In genomic region chr14:78848234-78848820, GRCh38 we compare ENCODE assay signal across 8 cellular contexts.
A peak's percentile ranks its signal among the peaks of the same experiment; 100 is the strongest.
DNase-seq lines count a peak whose midpoint lies in the region; ATAC-seq and TF ChIP-seq lines count a peak whose summit lies in the region.

No MANE protein-coding gene starts in this region.

- DNase-seq in ELF-1 (ENCODE audit: low read depth, low spot score) (peak; percentile 64), GM23338 (ENCODE audit: low spot score) (peak; percentile 82), KG1 (lab: John Stamatoyannopoulos, UW) (peak; percentile 6), SK-N-SH (peak; percentile 16), epithelial cell of proximal tubule (ENCODE audit: low read depth) (no peak), neural crest cell (ENCODE audit: low read depth, low spot score) (peak; percentile 59)

- H3K27me3 ChIP-seq in GM23338 (ENCODE audit: insufficient read depth) = no peaks in the 10 kb centered on the region
- H3K27me3 ChIP-seq in SK-N-SH (ENCODE audit: insufficient read depth) = no peaks in the 10 kb centered on the region

- H3K4me3 Mint-ChIP-seq in GM23338 (no peak overlapping the region), neural crest cell (no peak overlapping the region)

- peaks cover 2% of the 10 kb centered on the region for H3K27me3 Mint-ChIP-seq in GM23338 (ENCODE audit: insufficient read depth, low read depth, poor library complexity)
- H3K27me3 Mint-ChIP-seq in neural crest cell (ENCODE audit: low read depth) = peaks cover 2% of the 10 kb centered on the region

- POLR2A ChIA-PET in SK-N-SH (lab: Yijun Ruan, JAX) = no interaction called here

- H3K27ac Mint-ChIP-seq in GM23338 (peak overlapping the region; percentile 39; the same call in 1 of the 2 replicates), neural crest cell (ENCODE audit: unreplicated experiment) (no peak overlapping the region)

- no peaks in the 10 kb centered on the region for H3F3A ChIP-seq in GM23338 (replicated peaks; ENCODE audit: low read depth)
- H3F3A ChIP-seq in SK-N-SH (replicated peaks; ENCODE audit: insufficient read depth) = no peaks in the 10 kb centered on the region

- peaks cover 39% of the 10 kb centered on the region for H3K4me1 Mint-ChIP-seq in GM23338
- H3K4me1 Mint-ChIP-seq in neural crest cell = peaks cover 5% of the 10 kb centered on the region

- no peak overlapping the region for H3K9ac ChIP-seq in SK-N-SH

- peak; percentile 92 for TF ChIP-seq CTCF in 22Rv1 (IDR thresholded peaks at IDR 0.05)
- peak; percentile 83 to 92 for TF ChIP-seq CTCF in GM23338 (conservative IDR thresholded peaks at IDR 0.05; ENCODE audit: low read depth in 2 of 2)
- peak; percentile 96 for TF ChIP-seq CTCF in SK-N-SH (IDR thresholded peaks at IDR 0.05)
- TF ChIP-seq CTCF in epithelial cell of proximal tubule (conservative IDR thresholded peaks at IDR 0.05; ENCODE audit: low read depth, low read length) = peak; percentile 94
- peak; percentile 96 for TF ChIP-seq CTCF in neural crest cell (conservative IDR thresholded peaks at IDR 0.05)

- H3K36me3 ChIP-seq in GM23338 (ENCODE audit: insufficient read depth) (0 out of 2 replicates have a peak, but pooled peaks cover 2% of the 10 kb centered on the region), SK-N-SH (replicated peaks in 1 of 2; ENCODE audit: control insufficient read depth in 1 of 2, insufficient read depth in 2 of 2, low read length in 1 of 2) (no peaks in the 10 kb centered on the region)

- H3K79me2 ChIP-seq in GM23338 (replicated peaks; ENCODE audit: insufficient read depth) = no peaks in the 10 kb centered on the region
- H3K79me2 ChIP-seq in SK-N-SH (ENCODE audit: insufficient read depth) = no peaks in the 10 kb centered on the region

- peak; percentile 53 for TF ChIP-seq RAD21 in SK-N-SH (IDR thresholded peaks at IDR 0.05; ENCODE audit: low read length)

- CTCF ChIA-PET in SK-N-SH (lab: Yijun Ruan, JAX) = interaction anchor here (0.6 to 4.2 kb wide), 26 partner anchors 10 to 282 kb away, joined by 3 to 33 read pairs (median 4); no protein-coding TSS in a partner anchor

- ATAC-seq in GM23338 (peak; percentile 92), HG03439 (IDR thresholded peaks at IDR 0.05; ENCODE audit: unreplicated experiment) (no peak)

- H3K9me2 ChIP-seq in GM23338 (ENCODE audit: insufficient read depth) = no peaks in the 10 kb centered on the region; the same call in 1 of the 2 replicates
- H3K9me2 ChIP-seq in SK-N-SH = no peaks in the 10 kb centered on the region

- H3K4me3 ChIP-seq in GM23338 (no peak overlapping the region), SK-N-SH (ENCODE audit: low read depth in 2 of 2, low read length in 1 of 2) (no peak overlapping the region; a peak in 1 of 4 replicates), epithelial cell of proximal tubule (ENCODE audit: low read depth, low read length) (no peak overlapping the region)

- no peaks in the 10 kb centered on the region for H4K20me1 ChIP-seq in GM23338 (replicated peaks; ENCODE audit: insufficient read depth)
- no peaks in the 10 kb centered on the region for H4K20me1 ChIP-seq in SK-N-SH (ENCODE audit: insufficient read depth)

- H3K4me2 ChIP-seq in GM23338 = no peak overlapping the region
- no peak overlapping the region for H3K4me2 ChIP-seq in SK-N-SH

- no peak overlapping the region for H2AFZ ChIP-seq in GM23338
- H2AFZ ChIP-seq in SK-N-SH (ENCODE audit: low read depth) = no peak overlapping the region

- 4% methylated on average over 6 of the region's 6 CpGs for WGBS in SK-N-SH (ENCODE audit: low lambda C conversion rate)

- H3K4me1 ChIP-seq in GM23338 (ENCODE audit: insufficient read depth) (peaks cover 12% of the 10 kb centered on the region), SK-N-SH (ENCODE audit: control insufficient read depth in 1 of 2, insufficient read depth in 2 of 2, low read depth in 1 of 2, low read length in 1 of 2) (no peaks in the 10 kb centered on the region)

- no peaks in the 10 kb centered on the region; the same call in 2 of the 3 replicates for H3K9me3 Mint-ChIP-seq in GM23338
- H3K9me3 Mint-ChIP-seq in neural crest cell = no peaks in the 10 kb centered on the region

- H3K27ac ChIP-seq in 22Rv1 = no peak overlapping the region
- no peak overlapping the region for H3K27ac ChIP-seq in GM23338 (ENCODE audit: low read depth)
- no peak overlapping the region for H3K27ac ChIP-seq in SK-N-SH (ENCODE audit: low read depth in 2 of 2, low read length in 1 of 2)

- H3K36me3 Mint-ChIP-seq in GM23338 (ENCODE audit: low read depth) (peaks cover 4% of the 10 kb centered on the region; the same call in 2 of the 3 replicates), neural crest cell (ENCODE audit: low read depth) (no peaks in the 10 kb centered on the region)

- H3K9me3 ChIP-seq in SK-N-SH = no peaks in the 10 kb centered on the region

- TF ChIP-seq EP300 in SK-N-SH (IDR thresholded peaks at IDR 0.05; ENCODE audit: borderline replicate concordance in 1 of 2, low read depth in 1 of 2, low read length in 1 of 2) = no peak

TF ChIP-seq in GM23338, 12 proteins besides CTCF, POLR2A, EP300 and RAD21 (continues in another document):
- TF ChIP-seq POLR2AphosphoS5 (IDR thresholded peaks at IDR 0.05; ENCODE audit: low read depth) (no peak), REST (IDR thresholded peaks at IDR 0.05; ENCODE audit: unreplicated experiment) (no peak), ZNF331 (CRISPR knock-in tag; IDR thresholded peaks at IDR 0.05; ENCODE audit: low read depth) (no peak), EZH2 (IDR thresholded peaks at IDR 0.05; ENCODE audit: low read depth, unreplicated experiment) (no peak)

TF ChIP-seq in SK-N-SH, 30 proteins besides CTCF, POLR2A, EP300 and RAD21:
- no peak for TF ChIP-seq GATA2 (CRISPR knock-in tag; IDR thresholded peaks at IDR 0.05)
- TF ChIP-seq TEAD4 (IDR thresholded peaks at IDR 0.05; ENCODE audit: borderline replicate concordance, insufficient read depth) = peak; percentile 62; the same call in 1 of the 2 replicates
- TF ChIP-seq SMC3 (IDR thresholded peaks at IDR 0.05; ENCODE audit: low read depth, low read length) = peak; percentile 40; the same call in 1 of the 2 replicates
